Comparison of ENCODE assay signal across 14 cellular contexts in genomic region chr1:215539803-215540575, GRCh38. TPM values are rescaled to one million over a fixed set of nuclear protein-coding genes. Genes with fewer than 3 reads are reported as not detected.
A peak's percentile ranks its signal among the peaks of the same experiment; 100 is the strongest.
DNase-seq lines count a peak whose midpoint lies in the region; ATAC-seq and TF ChIP-seq lines count a peak whose summit lies in the region.
"Had no signal": no experiment of that assay in that cellular context is flagged by ENCODE, and none has a peak within 500 bp of the region (broad histone marks: within the 10 kb centered on the region; RNA-seq: fewer than 3 reads in every experiment).

No MANE protein-coding gene starts in this region.

- TF ChIP-seq CTCF in endothelial cell (IDR thresholded peaks at IDR 0.05; ENCODE audit: unreplicated experiment) = no peak
- no peak for TF ChIP-seq CTCF in psoas muscle (IDR thresholded peaks at IDR 0.05)

- no peak overlapping the region for H3K27ac ChIP-seq in psoas muscle
- H3K27ac ChIP-seq: cardiac muscle cell, spleen had no signal

- H3K36me3 ChIP-seq in psoas muscle (ENCODE audit: insufficient read depth in 1 of 2, low read depth in 1 of 2) = no peaks in the 10 kb centered on the region
- H3K36me3 ChIP-seq: cardiac muscle cell, spleen had no signal

- no peaks in the 10 kb centered on the region for H3K27me3 ChIP-seq in psoas muscle (ENCODE audit: insufficient read depth in 3 of 3, low read length in 2 of 3)
- H3K27me3 ChIP-seq: cardiac muscle cell, spleen had no signal

- intact Hi-C loops in psoas muscle (cut with DNase I) = no loop called here

- in situ Hi-C loops in Caki2 (cut with HindIII; ENCODE audit: low pct_unique_long_range_greater_than_20kb, low sequenced_read_pairs) = no loop called here

- H3K9me3 Mint-ChIP-seq in activated T-cell treated with anti-CD3 and anti-CD28 coated beads, Interleukin-2, amount 50 U/mL, for 4 hours = peaks cover 3% of the 10 kb centered on the region
- no peaks in the 10 kb centered on the region for H3K9me3 Mint-ChIP-seq in endothelial cell (ENCODE audit: unreplicated experiment)

- H3K4me1 ChIP-seq in psoas muscle = no peaks in the 10 kb centered on the region
- H3K4me1 ChIP-seq: spleen had no signal

- H3K9me3 ChIP-seq in psoas muscle = peaks cover 12% of the 10 kb centered on the region

- peaks cover 4% of the 10 kb centered on the region for H3K27me3 Mint-ChIP-seq in activated T-cell treated with anti-CD3 and anti-CD28 coated beads, Interleukin-2, amount 50 U/mL, for 4 hours (ENCODE audit: low read depth)
- peaks cover 2% of the 10 kb centered on the region for H3K27me3 Mint-ChIP-seq in endothelial cell (ENCODE audit: unreplicated experiment)

- no peak overlapping the region for H3K4me3 Mint-ChIP-seq in activated T-cell treated with anti-CD3 and anti-CD28 coated beads, Interleukin-2, amount 50 U/mL, for 4 hours
- no peak overlapping the region for H3K4me3 Mint-ChIP-seq in endothelial cell (ENCODE audit: unreplicated experiment)
- H3K4me3 Mint-ChIP-seq: natural killer cell had no signal

- H3K36me3 Mint-ChIP-seq in activated T-cell treated with anti-CD3 and anti-CD28 coated beads, Interleukin-2, amount 50 U/mL, for 4 hours (ENCODE audit: insufficient read depth) = no peaks in the 10 kb centered on the region
- no peaks in the 10 kb centered on the region for H3K36me3 Mint-ChIP-seq in endothelial cell (ENCODE audit: low read depth, unreplicated experiment)
- H3K36me3 Mint-ChIP-seq: natural killer cell had no signal

- H3K4me3 ChIP-seq in psoas muscle = no peak overlapping the region
- H3K4me3 ChIP-seq: cardiac muscle cell, spleen had no signal

- no peaks in the 10 kb centered on the region for H3K4me1 Mint-ChIP-seq in activated T-cell treated with anti-CD3 and anti-CD28 coated beads, Interleukin-2, amount 50 U/mL, for 4 hours (ENCODE audit: low read depth)
- H3K4me1 Mint-ChIP-seq in endothelial cell (ENCODE audit: unreplicated experiment) = peaks cover 12% of the 10 kb centered on the region

- peak; percentile 88 for ATAC-seq in SK-N-SH treated with all-trans-retinoic acid at 6 μM for 48 hours
- ATAC-seq in activated T-cell treated with anti-CD3 and anti-CD28 coated beads, Interleukin-2, amount 50 U/mL, for 4 hours = no peak
- no peak for ATAC-seq in psoas muscle
- ATAC-seq: natural killer cell had no signal

- DNase-seq in Caki2 (ENCODE audit: low read depth) = peak; percentile 73
- DNase-seq in NCI-H1092 (lab: John Stamatoyannopoulos, UW) = peak; percentile 29
- DNase-seq in kidney tubule cell (ENCODE audit: low spot score) = peak; percentile 42
- no peak for DNase-seq in T1000 (lab: John Stamatoyannopoulos, UW)
- DNase-seq in activated T-cell treated with anti-CD3 and anti-CD28 coated beads, Interleukin-2, amount 50 U/mL, for 4 hours = no peak
- no peak for DNase-seq in endothelial cell (ENCODE audit: low spot score)
- DNase-seq in psoas muscle = no peak
- DNase-seq: activated CD4-positive, CD25-positive, alpha-beta regulatory T cell treated with anti-CD3 and anti-CD28 coated beads, Interleukin-2, amount 50 U/mL, for 72 hours; AML-193; erythroblast; natural killer cell; spleen had no signal

- H3K27ac Mint-ChIP-seq in endothelial cell (ENCODE audit: unreplicated experiment) = no peak overlapping the region
- H3K27ac Mint-ChIP-seq: natural killer cell had no signal

- 12 to 26% (median 14%) methylated on average over 5 of the region's 5 CpGs for WGBS in psoas muscle, 3 donors

TF ChIP-seq in SK-N-SH treated with all-trans-retinoic acid at 6 μM for 48 hours, 23 proteins besides CTCF, POLR2A, EP300 and RAD21:
- TF ChIP-seq POU6F1 (CRISPR knock-in tag; IDR thresholded peaks at IDR 0.05; ENCODE audit: borderline replicate concordance, low read depth) = no peak
- TF ChIP-seq ZC3H10 (CRISPR knock-in tag; IDR thresholded peaks at IDR 0.05) = no peak
- TF ChIP-seq TOX (CRISPR knock-in tag; IDR thresholded peaks at IDR 0.05; ENCODE audit: borderline replicate concordance) = no peak
- TF ChIP-seq GLIS3 (CRISPR knock-in tag; IDR thresholded peaks at IDR 0.05) = no peak
- TF ChIP-seq ISL1 (CRISPR knock-in tag; IDR thresholded peaks at IDR 0.05) = no peak
- TF ChIP-seq ZNF8 (CRISPR knock-in tag; IDR thresholded peaks at IDR 0.05) = no peak
- TF ChIP-seq ARNTL (CRISPR knock-in tag; IDR thresholded peaks at IDR 0.05; ENCODE audit: borderline replicate concordance, low read depth) = no peak
- TF ChIP-seq TSHZ2 (CRISPR knock-in tag; IDR thresholded peaks at IDR 0.05) = no peak
- no peak for TF ChIP-seq TCF4 (CRISPR knock-in tag; IDR thresholded peaks at IDR 0.05; ENCODE audit: borderline replicate concordance)
- no peak for TF ChIP-seq ZFP3 (CRISPR knock-in tag; IDR thresholded peaks at IDR 0.05)
- TF ChIP-seq ZNF565 (CRISPR knock-in tag; conservative IDR thresholded peaks at IDR 0.05; ENCODE audit: low read depth) = no peak

RNA-seq across cellular contexts. Expression of gene KCTD3, which starts 27.1 kb away (rescaled TPM):
- total RNA-seq in Caki2 (2014; rRNA removed; shearing (Covaris generic); ENCODE audit: low replicate concordance) = 22.2 and 27.1 TPM in 2 replicates
- 1 to 10 TPM; 1.8 to 2.8 (median 2.0) TPM for total RNA-seq in activated T-cell treated with anti-CD3 and anti-CD28 coated beads, Interleukin-2, amount 50 U/mL, for 4 hours
- total RNA-seq in endothelial cell (ENCODE audit: unreplicated experiment) = 32.9 TPM
- total RNA-seq in psoas muscle = 10 to 100 TPM; 11.9 to 20.8 (median 13.5) TPM
- polyA plus RNA-seq in psoas muscle = 10 to 100 TPM in 1 of 3 donors, 1 to 10 TPM in 2; 6.9 to 17.9 (median 7.6) TPM

Comparison
In these comparisons a context has a peak if more than half of its experiments do, and no peak if none do; other contexts are left out.
1. DNase-seq: peak in Caki2 (single experiment), NCI-H1092 (single experiment) and kidney tubule cell (single experiment); none in T1000 (single experiment), activated T-cell treated with anti-CD3 and anti-CD28 coated beads, Interleukin-2, amount 50 U/mL, for 4 hours (single experiment), endothelial cell (single experiment) and psoas muscle (0 of 2).